22 cellular contexts compared by ENCODE assay signal in the genomic region with DNA sequence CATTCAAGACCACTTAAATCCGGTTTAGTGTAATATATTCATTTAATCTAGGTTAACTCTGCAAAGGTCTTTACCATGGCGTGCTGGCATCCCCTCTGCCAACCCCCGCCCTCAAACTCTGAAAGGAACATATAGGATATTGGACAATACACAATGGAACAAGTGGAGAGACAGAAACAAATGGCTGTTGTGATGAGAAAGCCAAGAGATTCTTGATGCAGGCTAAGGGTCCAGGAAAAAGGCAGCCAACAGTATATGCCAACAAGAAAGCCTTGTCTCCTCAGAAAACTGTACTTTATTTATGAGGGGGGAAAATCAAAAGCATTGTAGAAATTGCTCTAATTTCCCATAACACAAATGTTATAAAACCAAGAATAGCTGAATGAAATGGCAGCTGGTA.
DNase-seq lines count a peak whose midpoint lies in the region; ATAC-seq lines count a peak whose summit lies in the region.
"Had no signal": no experiment of that assay in that cellular context is flagged by ENCODE, and none has a peak within 500 bp of the region (broad histone marks: within the 10 kb centered on the region; RNA-seq: fewer than 3 reads in every experiment).

No MANE protein-coding gene starts in this region.

- peak overlapping the region; percentile 58 for H2AFZ ChIP-seq in neuron (ENCODE audit: low read depth, low read length)
- H2AFZ ChIP-seq: GM23248 had no signal

- H3K27me3 Mint-ChIP-seq in immature natural killer cell (ENCODE audit: low read depth in 3 of 3): peaks cover 0 to 4% (median 0%) of the 10 kb centered on the region in 3 donors

- DNase-seq in SK-MEL-5 (ENCODE audit: low read depth, low spot score) (peak; percentile 92), medulla oblongata (ENCODE audit: extremely low spot score) (peak; percentile 36), D341Med (ENCODE audit: low spot score) (no peak), immature natural killer cell (no peak), cardiac septum (ENCODE audit: low spot score) (no peak)
- DNase-seq: 8988T; ACHN; AML-193; BE2C; CD4-positive, alpha-beta T cell; CD8-positive, alpha-beta memory T cell; DMS53; DMS79 treated with DMSO at 0.1 percent for 48 hours; GF-D8; GM23248; H7; HCEC 1CT had no signal

- H3K4me3 Mint-ChIP-seq in immature natural killer cell: no peak overlapping the region
- H3K4me3 Mint-ChIP-seq: CD14-positive monocyte; CD4-positive, alpha-beta T cell; CD8-positive, alpha-beta memory T cell had no signal

- ATAC-seq in GM21360 (IDR thresholded peaks at IDR 0.05; ENCODE audit: unreplicated experiment): no peak
- ATAC-seq: A549 had no signal

- no peaks in the 10 kb centered on the region for H3K4me1 Mint-ChIP-seq in immature natural killer cell
- H3K4me1 Mint-ChIP-seq: CD14-positive monocyte; CD8-positive, alpha-beta memory T cell had no signal

- H3K27ac Mint-ChIP-seq in immature natural killer cell: no peak overlapping the region
- H3K27ac Mint-ChIP-seq: CD14-positive monocyte; CD4-positive, alpha-beta T cell; CD8-positive, alpha-beta memory T cell had no signal

- H3K9me3 ChIP-seq in neuron (ENCODE audit: low read length): no peaks in the 10 kb centered on the region
- H3K9me3 ChIP-seq: A549, BE2C had no signal

- H3K27me3 ChIP-seq in neuron (ENCODE audit: insufficient read depth, low read length): no peaks in the 10 kb centered on the region
- H3K27me3 ChIP-seq: BE2C; BLaER1 treated with 17β-estradiol and CSF1 and Interleukin-3, amounts not matched to agents 10 nM and 100 nM had no signal

- peaks cover 0 to 8% (median 5%) of the 10 kb centered on the region in 6 donors for H3K9me3 Mint-ChIP-seq in immature natural killer cell
- H3K9me3 Mint-ChIP-seq: CD4-positive, alpha-beta T cell; CD8-positive, alpha-beta memory T cell had no signal

- in situ Hi-C loops in SK-MEL-5 (cut with HindIII; ENCODE audit: low pct_unique_long_range_greater_than_20kb, low sequenced_read_pairs): no loop called here

- peaks cover 11% of the 10 kb centered on the region for H3K4me1 ChIP-seq in neuron (ENCODE audit: insufficient read depth, low read length)
- H3K4me1 ChIP-seq: A549, BE2C had no signal

- intact Hi-C loops in cardiac septum (cut with DNase I): no loop called here

- H3K36me3 Mint-ChIP-seq in immature natural killer cell: no peaks in the 10 kb centered on the region
- H3K36me3 Mint-ChIP-seq: CD14-positive monocyte; CD8-positive, alpha-beta memory T cell had no signal

- no peaks in the 10 kb centered on the region for H3K36me3 ChIP-seq in neuron (ENCODE audit: insufficient read depth, low read length)
- H3K36me3 ChIP-seq: BE2C; BLaER1 treated with 17β-estradiol and CSF1 and Interleukin-3, amounts not matched to agents 10 nM and 100 nM had no signal

- H3K4me3 ChIP-seq in neuron (ENCODE audit: low read length): no peak overlapping the region
- H3K4me3 ChIP-seq: A549; BLaER1 treated with 17β-estradiol and CSF1 and Interleukin-3, amounts not matched to agents 10 nM and 100 nM; GM23248 had no signal

Comparison
In these comparisons a context has a peak if more than half of its experiments do, and no peak if none do; other contexts are left out.
1. DNase-seq: peak in SK-MEL-5 (single experiment) and medulla oblongata (single experiment); none in D341Med (single experiment), immature natural killer cell (0 of 3) and cardiac septum (single experiment).